ENCODE assay signal across 8 cellular contexts in the genomic region with DNA sequence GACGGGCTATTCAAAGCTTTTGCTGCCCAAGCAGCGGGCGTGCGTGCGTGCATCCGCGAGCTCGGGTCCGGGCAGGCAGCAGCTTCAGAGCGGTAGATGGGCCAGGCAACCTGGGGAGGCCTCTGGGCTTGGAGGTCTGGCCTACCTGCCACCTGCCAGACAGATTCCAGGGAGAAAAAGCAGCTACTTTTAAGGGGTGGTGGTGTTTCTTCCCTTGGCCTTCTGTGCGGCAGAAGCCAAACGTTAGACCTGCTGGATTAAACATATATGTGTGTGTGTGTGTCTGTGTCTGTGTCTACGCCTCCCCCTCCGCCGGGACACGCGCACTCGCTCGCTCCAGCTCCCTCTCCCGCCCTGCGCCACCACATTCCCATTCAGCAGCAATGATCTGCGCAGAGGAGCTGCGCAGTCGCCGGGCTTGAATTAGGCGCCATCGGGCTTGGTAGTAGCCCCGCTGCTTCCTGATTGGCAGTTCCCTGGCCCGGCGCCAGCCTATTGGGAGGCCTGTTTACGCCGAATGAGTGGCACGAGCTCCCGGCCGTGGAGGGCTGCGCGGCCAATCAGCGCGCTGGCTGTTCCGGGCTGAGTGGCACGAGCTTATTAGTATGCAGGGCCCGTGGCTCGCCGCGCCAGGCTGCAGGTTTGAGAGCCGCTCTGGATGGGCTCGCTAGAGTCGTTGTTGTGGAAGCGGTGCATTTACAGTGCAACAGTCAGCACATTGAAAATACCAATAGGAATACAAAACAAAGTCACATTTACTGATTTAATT. TPM values are rescaled to one million over a fixed set of nuclear protein-coding genes. Genes with fewer than 3 reads are reported as not detected.
A peak's percentile ranks its signal among the peaks of the same experiment; 100 is the strongest.
DNase-seq lines count a peak whose midpoint lies in the region; ATAC-seq lines count a peak whose summit lies in the region.

A gene (plus strand): TSS at position 627 of the 769 bp plus-strand sequence. CDS start 4,283 bp downstream, outside the sequence.

- peak within 1 kb of the TSS; percentile 99 for H2BK120ac ChIP-seq in neuronal stem cell (ENCODE audit: low read depth, low read length)

- DNase-seq in GM04503 (ENCODE audit: low read depth) (peak; percentile 97), NCI-H1092 treated with DMSO at 0.1 percent for 48 hours (lab: John Stamatoyannopoulos, UW) (peak; percentile 100), SKM-1 treated with dmso at 0.1 percent for 144 hours (lab: John Stamatoyannopoulos, UW; ENCODE audit: unreplicated experiment) (peak; percentile 78), globus pallidus (ENCODE audit: low spot score) (peak; percentile 99), neuronal stem cell (ENCODE audit: low spot score) (peak; percentile 99), stromal cell of bone marrow (ENCODE audit: low read depth) (peak; percentile 100)
- peak; percentile 91 for DNase-seq in activated naive CD8-positive, alpha-beta T cell treated with anti-CD3 and anti-CD28 coated beads for 36 hours

- no peaks in the 10 kb centered on the region for H3K9me3 Mint-ChIP-seq in activated naive CD8-positive, alpha-beta T cell treated with anti-CD3 and anti-CD28 coated beads for 36 hours

- peak within 1 kb of the TSS; percentile 97 for H3K4ac ChIP-seq in neuronal stem cell (ENCODE audit: low read length)

- peaks cover 4 to 8% of the 10 kb centered on the region in 2 donors for H3K36me3 ChIP-seq in neuronal stem cell (replicated peaks in 1 of 2; ENCODE audit: control insufficient read depth in 2 of 2, insufficient read depth in 2 of 2, low read length in 2 of 2)

- peaks cover 35 to 38% of the 10 kb centered on the region in 2 donors for H3K4me1 ChIP-seq in neuronal stem cell (ENCODE audit: control insufficient read depth in 2 of 2, insufficient read depth in 1 of 2, low read depth in 1 of 2, low read length in 2 of 2)

- H2BK15ac ChIP-seq in neuronal stem cell (ENCODE audit: low read length): peak within 1 kb of the TSS; percentile 83

- peak within 1 kb of the TSS; percentile 100 for H2BK5ac ChIP-seq in neuronal stem cell (ENCODE audit: low read length)

- no peak for ATAC-seq in HG02623 (IDR thresholded peaks at IDR 0.05; ENCODE audit: unreplicated experiment)

- H3K14ac ChIP-seq in neuronal stem cell (ENCODE audit: low read length): peak within 1 kb of the TSS; percentile 82

- peak within 1 kb of the TSS; percentile 96 for H3K18ac ChIP-seq in neuronal stem cell (ENCODE audit: low read length)

- H3K4me3 Mint-ChIP-seq in activated naive CD8-positive, alpha-beta T cell treated with anti-CD3 and anti-CD28 coated beads for 36 hours: peak within 1 kb of the TSS; percentile 34

- whole genome bisulfite sequencing in neuronal stem cell (ENCODE audit: extremely low coverage in 2 of 2, insufficient read length in 2 of 2, insufficient replicate concordance in 1 of 2), 2 donors: no CpG with 5 or more reads among the region's 49 CpGs

- no peaks in the 10 kb centered on the region for H3K36me3 Mint-ChIP-seq in activated naive CD8-positive, alpha-beta T cell treated with anti-CD3 and anti-CD28 coated beads for 36 hours

- peak within 1 kb of the TSS; percentile 95 for H3K9ac ChIP-seq in neuronal stem cell (ENCODE audit: low read depth, low read length, poor library complexity)

- peak within 1 kb of the TSS; percentile 100 for H3K27ac ChIP-seq in neuronal stem cell (replicated peaks; ENCODE audit: low read length)

- H2AFZ ChIP-seq in neuronal stem cell (ENCODE audit: low read length): no peak within 1 kb of the TSS

- no peak within 1 kb of the TSS for H4K91ac ChIP-seq in neuronal stem cell (ENCODE audit: low read depth, low read length, poor library complexity)

- H3K4me2 ChIP-seq in neuronal stem cell (ENCODE audit: insufficient read depth, low read length, poor library complexity, severe bottlenecking): peak within 1 kb of the TSS; percentile 75

- peaks cover 0 to 18% (median 0%) of the 10 kb centered on the region in 3 experiments for H3K27me3 ChIP-seq in neuronal stem cell (ENCODE audit: control insufficient read depth in 3 of 3, insufficient read depth in 3 of 3, low read depth in 1 of 3, low read length in 3 of 3)

- peak within 1 kb of the TSS; percentile 73 for H2BK12ac ChIP-seq in neuronal stem cell (ENCODE audit: low read length)

- peaks cover 20% of the 10 kb centered on the region for H3K4me1 Mint-ChIP-seq in activated naive CD8-positive, alpha-beta T cell treated with anti-CD3 and anti-CD28 coated beads for 36 hours

- H3K79me1 ChIP-seq in neuronal stem cell (ENCODE audit: low read depth, low read length): peaks cover 25% of the 10 kb centered on the region

- H3K9me3 ChIP-seq in neuronal stem cell (replicated peaks in 1 of 2; ENCODE audit: control insufficient read depth in 2 of 2, insufficient read depth in 1 of 2, low read depth in 1 of 2, low read length in 2 of 2): peaks cover 0 to 2% of the 10 kb centered on the region in 2 donors

- H3K4me3 ChIP-seq in neuronal stem cell (ENCODE audit: low read length in 2 of 2): peak within 1 kb of the TSS; percentile 87 to 93

- H2AK5ac ChIP-seq in neuronal stem cell (ENCODE audit: low read depth, low read length): peak within 1 kb of the TSS; percentile 99

- H3K27ac Mint-ChIP-seq in activated naive CD8-positive, alpha-beta T cell treated with anti-CD3 and anti-CD28 coated beads for 36 hours: no peak within 1 kb of the TSS

- peak within 1 kb of the TSS; percentile 96 for H3K23ac ChIP-seq in neuronal stem cell (ENCODE audit: low read depth, low read length, poor library complexity)

- H4K8ac ChIP-seq in neuronal stem cell (ENCODE audit: low read depth, low read length): no peak within 1 kb of the TSS

- peaks cover 79% of the 10 kb centered on the region for H3K27me3 Mint-ChIP-seq in activated naive CD8-positive, alpha-beta T cell treated with anti-CD3 and anti-CD28 coated beads for 36 hours

RNA-seq across cellular contexts. Expression of the gene that starts here (rescaled TPM):
- total RNA-seq in activated naive CD8-positive, alpha-beta T cell treated with anti-CD3 and anti-CD28 coated beads for 36 hours: under 1 TPM; 0.08 to 0.25 TPM
- polyA plus RNA-seq in neuronal stem cell (2013, experiment 1 of 2): 15.9 TPM
- 17.5 TPM for polyA plus RNA-seq in neuronal stem cell (2013, experiment 2 of 2)

Comparison
In these comparisons a context has a peak if more than half of its experiments do, and no peak if none do; other contexts are left out.
1. Peak in DNase-seq in activated naive CD8-positive, alpha-beta T cell treated with anti-CD3 and anti-CD28 coated beads for 36 hours; RNA of the gene not detected or under 1 TPM.